In the genomic region with DNA sequence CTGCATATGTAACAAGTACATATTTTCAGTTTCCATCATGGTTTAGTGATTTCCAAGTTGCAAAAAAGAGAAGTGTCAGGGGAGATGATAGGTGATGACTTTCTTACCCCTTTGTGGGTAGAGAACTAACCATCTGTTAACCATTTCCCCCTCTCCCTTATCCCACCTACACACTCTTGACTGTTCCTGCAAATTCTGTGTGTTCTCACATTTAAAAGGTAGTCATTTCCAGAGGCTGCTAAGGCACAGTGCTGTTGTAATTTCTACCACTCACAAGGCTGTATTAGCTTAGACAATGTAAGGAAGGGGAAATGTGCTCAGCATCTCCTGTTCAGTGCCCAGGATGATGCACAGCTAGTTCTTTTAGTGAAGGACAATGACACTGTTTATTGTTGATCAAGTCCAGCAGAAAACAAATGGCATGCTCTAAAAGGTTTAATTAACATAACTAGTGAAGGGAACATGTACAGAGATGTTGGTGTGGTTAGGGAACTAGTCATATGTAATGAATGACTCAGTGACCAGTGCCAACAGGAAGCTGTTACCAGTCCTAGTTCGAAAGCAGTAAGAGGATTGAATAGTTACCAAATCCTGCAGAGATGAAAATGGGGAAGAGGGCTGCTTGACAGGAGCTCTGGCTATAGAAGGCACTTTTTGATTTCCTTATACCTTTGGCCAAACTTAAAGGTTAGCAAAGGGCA, we compare ENCODE assay signal across 2 cellular contexts.
TF ChIP-seq lines count a peak whose summit lies in the region.

No MANE protein-coding gene starts in this region.

TF ChIP-seq in HepG2, 621 proteins besides CTCF, POLR2A, EP300 and RAD21:
- no peak for TF ChIP-seq ISL2 (CRISPR knock-in tag; IDR thresholded peaks at IDR 0.05)
- TF ChIP-seq, protein P1, sequence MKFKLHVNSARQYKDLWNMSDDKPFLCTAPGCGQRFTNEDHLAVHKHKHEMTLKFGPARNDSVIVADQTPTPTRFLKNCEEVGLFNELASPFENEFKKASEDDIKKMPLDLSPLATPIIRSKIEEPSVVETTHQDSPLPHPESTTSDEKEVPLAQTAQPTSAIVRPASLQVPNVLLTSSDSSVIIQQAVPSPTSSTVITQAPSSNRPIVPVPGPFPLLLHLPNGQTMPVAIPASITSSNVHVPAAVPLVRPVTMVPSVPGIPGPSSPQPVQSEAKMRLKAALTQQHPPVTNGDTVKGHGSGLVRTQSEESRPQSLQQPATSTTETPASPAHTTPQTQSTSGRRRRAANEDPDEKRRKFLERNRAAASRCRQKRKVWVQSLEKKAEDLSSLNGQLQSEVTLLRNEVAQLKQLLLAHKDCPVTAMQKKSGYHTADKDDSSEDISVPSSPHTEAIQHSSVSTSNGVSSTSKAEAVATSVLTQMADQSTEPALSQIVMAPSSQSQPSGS (CRISPR knock-in tag; IDR thresholded peaks at IDR 0.05), result no peak
- TF ChIP-seq, protein P2, sequence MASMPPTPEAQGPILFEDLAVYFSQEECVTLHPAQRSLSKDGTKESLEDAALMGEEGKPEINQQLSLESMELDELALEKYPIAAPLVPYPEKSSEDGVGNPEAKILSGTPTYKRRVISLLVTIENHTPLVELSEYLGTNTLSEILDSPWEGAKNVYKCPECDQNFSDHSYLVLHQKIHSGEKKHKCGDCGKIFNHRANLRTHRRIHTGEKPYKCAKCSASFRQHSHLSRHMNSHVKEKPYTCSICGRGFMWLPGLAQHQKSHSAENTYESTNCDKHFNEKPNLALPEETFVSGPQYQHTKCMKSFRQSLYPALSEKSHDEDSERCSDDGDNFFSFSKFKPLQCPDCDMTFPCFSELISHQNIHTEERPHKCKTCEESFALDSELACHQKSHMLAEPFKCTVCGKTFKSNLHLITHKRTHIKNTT (CRISPR knock-in tag; IDR thresholded peaks at IDR 0.05), result no peak
- no peak for TF ChIP-seq ZNF451 (CRISPR knock-in tag; IDR thresholded peaks at IDR 0.05)
- TF ChIP-seq ARHGAP35 (CRISPR knock-in tag; IDR thresholded peaks at IDR 0.05; ENCODE audit: borderline replicate concordance), result no peak
- no peak for TF ChIP-seq SRY (CRISPR knock-in tag; IDR thresholded peaks at IDR 0.05)
- no peak for TF ChIP-seq PCBP1 (IDR thresholded peaks at IDR 0.05; ENCODE audit: borderline replicate concordance, low read depth, low read length)
- TF ChIP-seq ZNF383 (CRISPR knock-in tag; IDR thresholded peaks at IDR 0.05; ENCODE audit: borderline replicate concordance), result no peak
- TF ChIP-seq, protein P3, sequence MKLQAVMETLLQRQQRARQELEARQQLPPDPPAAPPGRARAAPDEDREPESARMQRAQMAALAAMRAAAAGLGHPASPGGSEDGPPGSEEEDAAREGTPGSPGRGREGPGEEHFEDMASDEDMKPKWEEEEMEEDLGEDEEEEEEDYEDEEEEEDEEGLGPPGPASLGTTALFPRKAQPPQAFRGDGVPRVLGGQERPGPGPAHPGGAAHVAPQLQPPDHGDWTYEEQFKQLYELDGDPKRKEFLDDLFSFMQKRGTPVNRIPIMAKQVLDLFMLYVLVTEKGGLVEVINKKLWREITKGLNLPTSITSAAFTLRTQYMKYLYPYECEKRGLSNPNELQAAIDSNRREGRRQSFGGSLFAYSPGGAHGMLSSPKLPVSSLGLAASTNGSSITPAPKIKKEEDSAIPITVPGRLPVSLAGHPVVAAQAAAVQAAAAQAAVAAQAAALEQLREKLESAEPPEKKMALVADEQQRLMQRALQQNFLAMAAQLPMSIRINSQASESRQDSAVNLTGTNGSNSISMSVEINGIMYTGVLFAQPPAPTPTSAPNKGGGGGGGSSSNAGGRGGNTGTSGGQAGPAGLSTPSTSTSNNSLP (IDR thresholded peaks at IDR 0.05; ENCODE audit: low read depth, low read length), result no peak
- TF ChIP-seq, protein P4, sequence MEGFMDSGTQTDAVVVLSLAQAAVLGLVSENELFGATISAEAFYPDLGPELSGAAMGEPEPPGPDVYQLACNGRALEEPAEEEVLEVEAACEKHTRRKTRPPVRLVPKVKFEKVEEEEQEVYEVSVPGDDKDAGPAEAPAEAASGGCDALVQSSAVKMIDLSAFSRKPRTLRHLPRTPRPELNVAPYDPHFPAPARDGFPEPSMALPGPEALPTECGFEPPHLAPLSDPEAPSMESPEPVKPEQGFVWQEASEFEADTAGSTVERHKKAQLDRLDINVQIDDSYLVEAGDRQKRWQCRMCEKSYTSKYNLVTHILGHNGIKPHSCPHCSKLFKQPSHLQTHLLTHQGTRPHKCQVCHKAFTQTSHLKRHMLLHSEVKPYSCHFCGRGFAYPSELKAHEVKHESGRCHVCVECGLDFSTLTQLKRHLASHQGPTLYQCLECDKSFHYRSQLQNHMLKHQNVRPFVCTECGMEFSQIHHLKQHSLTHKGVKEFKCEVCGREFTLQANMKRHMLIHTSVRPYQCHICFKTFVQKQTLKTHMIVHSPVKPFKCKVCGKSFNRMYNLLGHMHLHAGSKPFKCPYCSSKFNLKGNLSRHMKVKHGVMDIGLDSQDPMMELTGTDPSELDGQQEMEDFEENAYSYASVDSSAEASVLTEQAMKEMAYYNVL (CRISPR knock-in tag; IDR thresholded peaks at IDR 0.05; ENCODE audit: borderline replicate concordance), result no peak
- no peak for TF ChIP-seq PPARG (CRISPR knock-in tag; conservative IDR thresholded peaks at IDR 0.05)
- TF ChIP-seq POLR2AphosphoS2 (IDR thresholded peaks at IDR 0.05; ENCODE audit: low read depth, low read length), result no peak
- TF ChIP-seq POGZ (CRISPR knock-in tag; IDR thresholded peaks at IDR 0.05), result no peak
- TF ChIP-seq SUZ12 (IDR thresholded peaks at IDR 0.05; ENCODE audit: low read depth, low read length), result no peak
- TF ChIP-seq ZNF644 (CRISPR knock-in tag; IDR thresholded peaks at IDR 0.05; ENCODE audit: low read depth), result no peak
- TF ChIP-seq ZNF563 (CRISPR knock-in tag; IDR thresholded peaks at IDR 0.05), result no peak
- no peak for TF ChIP-seq NPAS2 (CRISPR knock-in tag; IDR thresholded peaks at IDR 0.05; ENCODE audit: borderline replicate concordance)
- TF ChIP-seq ZNF441 (CRISPR knock-in tag; IDR thresholded peaks at IDR 0.05; ENCODE audit: borderline replicate concordance), result no peak
TF ChIP-seq in HepG2: peak in this region for 0.

TF ChIP-seq in endothelial cell of umbilical vein, 7 proteins besides CTCF, POLR2A, EP300 and RAD21:
- TF ChIP-seq JUN (IDR thresholded peaks at IDR 0.05; ENCODE audit: borderline replicate concordance, insufficient read depth, insufficient read length, low read depth), result peak; percentile 43
- TF ChIP-seq GATA2 (IDR thresholded peaks at IDR 0.05; ENCODE audit: insufficient read depth, insufficient read length, low read depth, low read length), result no peak
- peak; percentile 24 for TF ChIP-seq FOS (IDR thresholded peaks at IDR 0.05; ENCODE audit: borderline replicate concordance, insufficient read depth, low read length)
